Comparison of ENCODE assay signal across 28 cellular contexts in genomic region chr14:23066855-23067744, GRCh38. TPM values are rescaled to one million over a fixed set of nuclear protein-coding genes. Genes with fewer than 3 reads are reported as not detected.
DNase-seq lines count a peak whose midpoint lies in the region; ATAC-seq and TF ChIP-seq lines count a peak whose summit lies in the region.
"Had no signal": no experiment of that assay in that cellular context is flagged by ENCODE, and none has a peak within 500 bp of the region (broad histone marks: within the 10 kb centered on the region; RNA-seq: fewer than 3 reads in every experiment).

No MANE protein-coding gene starts in this region.

- H3K36me3 ChIP-seq in CD4-positive, alpha-beta memory T cell (ENCODE audit: insufficient read depth, low read length) = peaks cover 58% of the 10 kb centered on the region

- no peak overlapping the region for H3K4me3 ChIP-seq in AG04450 (ENCODE audit: low read depth, low read length)
- H3K4me3 ChIP-seq in CD4-positive, alpha-beta memory T cell (ENCODE audit: low read length in 2 of 2) = no peak overlapping the region
- H3K4me3 ChIP-seq: colonic mucosa, GM12878, smooth muscle cell, tibial nerve had no signal

- POLR2A ChIA-PET in AG04450 (lab: Yijun Ruan, JAX) (interaction anchor here (1.9 kb wide), 1 partner anchor 28 kb away, joined by 14 read pairs; the partner anchor contains the start of genes ACIN1 and C14orf119), WTC11 (lab: Charles Lee) (interaction anchor here (2.0 kb wide), 1 partner anchor 8 kb away, joined by 12 read pairs; no protein-coding TSS in a partner anchor)
- POLR2A ChIA-PET in CD4-positive, alpha-beta memory T cell (lab: Charles Lee; ENCODE audit: partially characterized antibody) = interaction anchor here (0.8 to 2.2 kb wide), 3 partner anchors 8 to 60 kb away, joined by 5 to 37 read pairs (median 16); partner anchors contain the start of genes ACIN1 and C14orf119

- no peaks in the 10 kb centered on the region for H3K9me3 ChIP-seq in AG04450 (ENCODE audit: control insufficient read depth, insufficient read depth, low read length)
- no peaks in the 10 kb centered on the region for H3K9me3 ChIP-seq in CD4-positive, alpha-beta memory T cell (ENCODE audit: control insufficient read depth in 1 of 2, low read length in 2 of 2)
- H3K9me3 ChIP-seq: colonic mucosa, tibial nerve had no signal

- in situ Hi-C loops in GM13976 (cut with MboI; ENCODE audit: low sequenced_read_pairs, unreplicated experiment) = no loop called here

- peak overlapping the region; percentile 21 for H3K27ac ChIP-seq in AG04450 (ENCODE audit: low read depth, low read length)
- H3K27ac ChIP-seq in CD4-positive, alpha-beta memory T cell (ENCODE audit: low read depth, low read length) = no peak overlapping the region
- H3K27ac ChIP-seq: colonic mucosa, HL-60, tibial nerve had no signal

- intact Hi-C loops in CD4-positive, alpha-beta memory T cell (cut with micrococcal nuclease) = no loop called here

- no peaks in the 10 kb centered on the region for H3K27me3 ChIP-seq in AG04450 (ENCODE audit: control insufficient read depth, insufficient read depth, low read length)
- no peaks in the 10 kb centered on the region for H3K27me3 ChIP-seq in CD4-positive, alpha-beta memory T cell (ENCODE audit: insufficient read depth, low read length)
- H3K27me3 ChIP-seq: colonic mucosa, tibial nerve had no signal

- no peak overlapping the region for H3K27ac Mint-ChIP-seq in WTC11
- H3K27ac Mint-ChIP-seq in nephron progenitor cell = peak overlapping the region; percentile 29
- no peak overlapping the region for H3K27ac Mint-ChIP-seq in CD4-positive, alpha-beta memory T cell
- H3K27ac Mint-ChIP-seq: memory B cell; T-helper 2 cell treated with Interferon-gamma antibody and Interleukin-4, amounts not matched to agents 5 μg/mL and 100 μg/mL, for 36 hours had no signal

- no peak for ATAC-seq in WTC11
- ATAC-seq: activated naive CD4-positive, alpha-beta T cell treated with anti-CD3 and anti-CD28 coated beads, Interleukin-2, amount 50 U/mL, for 72 hours; activated T-helper 17 cell treated with anti-CD3 and anti-CD28 coated beads, Interleukin-2, amount 50 U/mL, for 72 hours; GM12878; left colon had no signal

- CTCF ChIA-PET in AG04450 (lab: Charles Lee) (interaction anchor here (0.6 to 5.7 kb wide), 12 partner anchors 9 to 494 kb away, joined by 3 to 317 read pairs (median 4); partner anchors contain the start of genes AJUBA, CDH24 and SLC7A8), WTC11 (lab: Charles Lee) (interaction anchor here (2.1 to 2.2 kb wide), 2 partner anchors 10 to 213 kb away, joined by 11 to 160 read pairs; partner anchors contain the start of gene CDH24)
- CTCF ChIA-PET in CD4-positive, alpha-beta memory T cell (lab: Charles Lee; ENCODE audit: partially characterized antibody) = interaction anchor here (1.0 to 19.0 kb wide), 11 partner anchors 8 to 496 kb away, joined by 3 to 1070 read pairs (median 13); partner anchors contain the start of genes AJUBA and CDH24

- H3K4me1 Mint-ChIP-seq in WTC11 = peaks cover 28% of the 10 kb centered on the region
- H3K4me1 Mint-ChIP-seq in nephron progenitor cell = peaks cover 72% of the 10 kb centered on the region
- H3K4me1 Mint-ChIP-seq in CD4-positive, alpha-beta memory T cell = peaks cover 19 to 40% (median 28%) of the 10 kb centered on the region in 4 donors

- TF ChIP-seq CTCF in AG04450 (IDR thresholded peaks at IDR 0.05; ENCODE audit: low read depth, low read length) = no peak
- no peak for TF ChIP-seq CTCF in GM13976 (IDR thresholded peaks at IDR 0.05; ENCODE audit: borderline replicate concordance, control extremely low read depth, extremely low read depth, insufficient read depth, missing control alignments)
- TF ChIP-seq CTCF in WTC11 (IDR thresholded peaks at IDR 0.05) = no peak
- TF ChIP-seq CTCF in nephron progenitor cell (IDR thresholded peaks at IDR 0.05) = no peak

- H3K9me3 Mint-ChIP-seq in WTC11 = no peaks in the 10 kb centered on the region
- no peaks in the 10 kb centered on the region for H3K9me3 Mint-ChIP-seq in nephron progenitor cell
- H3K9me3 Mint-ChIP-seq in CD4-positive, alpha-beta memory T cell = no peaks in the 10 kb centered on the region
- H3K9me3 Mint-ChIP-seq: activated naive CD4-positive, alpha-beta T cell treated with anti-CD3 and anti-CD28 coated beads, Interleukin-2, amount 50 U/mL, for 72 hours; activated T-helper 17 cell treated with anti-CD3 and anti-CD28 coated beads, Interleukin-2, amount 50 U/mL, for 72 hours; memory B cell; T-helper 2 cell treated with Interferon-gamma antibody and Interleukin-4, amounts not matched to agents 5 μg/mL and 100 μg/mL, for 36 hours had no signal

- H3K4me3 Mint-ChIP-seq in WTC11 = no peak overlapping the region
- H3K4me3 Mint-ChIP-seq in nephron progenitor cell = peak overlapping the region; percentile 38
- no peak overlapping the region for H3K4me3 Mint-ChIP-seq in CD4-positive, alpha-beta memory T cell
- H3K4me3 Mint-ChIP-seq: activated T-helper 17 cell treated with anti-CD3 and anti-CD28 coated beads, Interleukin-2, amount 50 U/mL, for 72 hours; memory B cell; T-helper 2 cell treated with Interferon-gamma antibody and Interleukin-4, amounts not matched to agents 5 μg/mL and 100 μg/mL, for 36 hours had no signal

- H3K36me3 Mint-ChIP-seq in WTC11 (peaks cover 76% of the 10 kb centered on the region), nephron progenitor cell (ENCODE audit: low read depth) (peaks cover 62% of the 10 kb centered on the region)
- H3K36me3 Mint-ChIP-seq in CD4-positive, alpha-beta memory T cell = peaks cover 40 to 76% of the 10 kb centered on the region in 2 donors

- H3K4me1 ChIP-seq in CD4-positive, alpha-beta memory T cell (ENCODE audit: insufficient read depth, low read length) = peaks cover 25% of the 10 kb centered on the region

- H3K27me3 Mint-ChIP-seq in WTC11 (ENCODE audit: low read depth) (no peaks in the 10 kb centered on the region), nephron progenitor cell (ENCODE audit: low read depth, poor library complexity) (no peaks in the 10 kb centered on the region)
- no peaks in the 10 kb centered on the region for H3K27me3 Mint-ChIP-seq in CD4-positive, alpha-beta memory T cell
- H3K27me3 Mint-ChIP-seq: activated T-helper 17 cell treated with anti-CD3 and anti-CD28 coated beads, Interleukin-2, amount 50 U/mL, for 72 hours; memory B cell had no signal

- DNase-seq in AG04450 (ENCODE audit: low read depth, low spot score) (no peak), GM13976 (ENCODE audit: low spot score) (peak; percentile 9), WTC11 (ENCODE audit: low spot score) (no peak), nephron progenitor cell (no peak), RKO (ENCODE audit: low spot score) (no peak), AG08396 (ENCODE audit: low spot score) (no peak)
- no peak for DNase-seq in CD4-positive, alpha-beta memory T cell
- DNase-seq: activated CD4-positive, alpha-beta T cell treated with anti-CD3 and anti-CD28 coated beads, Interleukin-2, amount 50 U/mL, for 1 hour; anterior cingulate cortex; colonic mucosa; left colon; MV-4-11; NCI-H146; NCI-H446; NCI-H82; nucleus accumbens; stimulated activated CD4-positive, alpha-beta T cell treated with anti-CD3 and anti-CD28 coated beads, Interleukin-2, amount 100 ng/mL, for 24 hours had no signal

TF ChIP-seq in WTC11, 78 proteins besides CTCF, POLR2A, EP300 and RAD21:
- TF ChIP-seq NFATC4 (CRISPR knock-in tag; IDR thresholded peaks at IDR 0.05) (no peak), HMGA2 (CRISPR knock-in tag; IDR thresholded peaks at IDR 0.05) (peak; percentile 98)

RNA-seq across cellular contexts. Expression of gene CDH24, which starts 9.8 kb away (rescaled TPM):
- 10.1 and 11.0 TPM in 2 replicates for polyA plus RNA-seq in AG04450 (2011; rRNA removed)
- polyA minus RNA-seq in AG04450 (2011; rRNA and poly(A)+ RNA removed) = 13.6 and 18.6 TPM in 2 replicates
- 17.9 to 18.8 TPM (median 18.8 TPM) in 3 replicates for total RNA-seq in WTC11 (2021)
- total RNA-seq in CD4-positive, alpha-beta memory T cell = 1 to 10 TPM; 1.3 to 1.6 TPM
- polyA plus RNA-seq in CD4-positive, alpha-beta memory T cell = under 1 TPM; 0.15 to 0.53 TPM

RNA-seq across cellular contexts. Expression of gene PSMB11, which starts 25.1 kb away (rescaled TPM):
- polyA plus RNA-seq in AG04450 (2011; rRNA removed) = not detected in 2 replicates
- not detected in 2 replicates for polyA minus RNA-seq in AG04450 (2011; rRNA and poly(A)+ RNA removed)
- not detected in 3 replicates for total RNA-seq in WTC11 (2021)
- total RNA-seq in CD4-positive, alpha-beta memory T cell = not detected
- not detected for polyA plus RNA-seq in CD4-positive, alpha-beta memory T cell
- total RNA-seq: activated naive CD4-positive, alpha-beta T cell treated with anti-CD3 and anti-CD28 coated beads, Interleukin-2, amount 50 U/mL, for 72 hours; activated T-helper 17 cell treated with anti-CD3 and anti-CD28 coated beads, Interleukin-2, amount 50 U/mL, for 72 hours; colonic mucosa; Daoy; GM12878; left colon; LHCN-M2; myocyte; smooth muscle cell; tibial nerve had no signal
- polyA plus RNA-seq: GM12878, smooth muscle cell had no signal

RNA-seq across cellular contexts. Expression of gene ACIN1, which starts 27.8 kb away (rescaled TPM):
- 158 and 173 TPM in 2 replicates for polyA plus RNA-seq in AG04450 (2011; rRNA removed)
- 136 and 143 TPM in 2 replicates for polyA minus RNA-seq in AG04450 (2011; rRNA and poly(A)+ RNA removed)
- 196 to 229 TPM (median 204 TPM) in 3 replicates for total RNA-seq in WTC11 (2021)
- total RNA-seq in CD4-positive, alpha-beta memory T cell = 100 to 1,000 TPM; 317 to 327 TPM
- polyA plus RNA-seq in CD4-positive, alpha-beta memory T cell = 10 to 100 TPM in 1 of 2 donors, 1 to 10 TPM in 1; 1.2 to 20.5 TPM

RNA-seq across cellular contexts. Expression of gene C14orf119, which starts 28.2 kb away (rescaled TPM):
- 119 and 128 TPM in 2 replicates for polyA plus RNA-seq in AG04450 (2011; rRNA removed)
- 89.5 and 94.1 TPM in 2 replicates for polyA minus RNA-seq in AG04450 (2011; rRNA and poly(A)+ RNA removed)
- 67.8 to 81.3 TPM (median 71.3 TPM) in 3 replicates for total RNA-seq in WTC11 (2021)
- 10 to 100 TPM; 49.7 to 54.0 TPM for total RNA-seq in CD4-positive, alpha-beta memory T cell
- 100 to 1,000 TPM in 1 of 2 donors, 10 to 100 TPM in 1; 80.1 to 147 TPM for polyA plus RNA-seq in CD4-positive, alpha-beta memory T cell

RNA-seq across cellular contexts. Expression of gene PSMB5, which starts 32.4 kb away (rescaled TPM):
- polyA plus RNA-seq in AG04450 (2011; rRNA removed) = 282 and 292 TPM in 2 replicates
- polyA minus RNA-seq in AG04450 (2011; rRNA and poly(A)+ RNA removed) = 170 and 211 TPM in 2 replicates
- 200 to 224 TPM (median 203 TPM) in 3 replicates for total RNA-seq in WTC11 (2021)
- total RNA-seq in CD4-positive, alpha-beta memory T cell = 10 to 100 TPM; 31.4 to 33.6 TPM
- polyA plus RNA-seq in CD4-positive, alpha-beta memory T cell = 10 to 100 TPM; 52.9 to 56.6 TPM
